In the genomic region with DNA sequence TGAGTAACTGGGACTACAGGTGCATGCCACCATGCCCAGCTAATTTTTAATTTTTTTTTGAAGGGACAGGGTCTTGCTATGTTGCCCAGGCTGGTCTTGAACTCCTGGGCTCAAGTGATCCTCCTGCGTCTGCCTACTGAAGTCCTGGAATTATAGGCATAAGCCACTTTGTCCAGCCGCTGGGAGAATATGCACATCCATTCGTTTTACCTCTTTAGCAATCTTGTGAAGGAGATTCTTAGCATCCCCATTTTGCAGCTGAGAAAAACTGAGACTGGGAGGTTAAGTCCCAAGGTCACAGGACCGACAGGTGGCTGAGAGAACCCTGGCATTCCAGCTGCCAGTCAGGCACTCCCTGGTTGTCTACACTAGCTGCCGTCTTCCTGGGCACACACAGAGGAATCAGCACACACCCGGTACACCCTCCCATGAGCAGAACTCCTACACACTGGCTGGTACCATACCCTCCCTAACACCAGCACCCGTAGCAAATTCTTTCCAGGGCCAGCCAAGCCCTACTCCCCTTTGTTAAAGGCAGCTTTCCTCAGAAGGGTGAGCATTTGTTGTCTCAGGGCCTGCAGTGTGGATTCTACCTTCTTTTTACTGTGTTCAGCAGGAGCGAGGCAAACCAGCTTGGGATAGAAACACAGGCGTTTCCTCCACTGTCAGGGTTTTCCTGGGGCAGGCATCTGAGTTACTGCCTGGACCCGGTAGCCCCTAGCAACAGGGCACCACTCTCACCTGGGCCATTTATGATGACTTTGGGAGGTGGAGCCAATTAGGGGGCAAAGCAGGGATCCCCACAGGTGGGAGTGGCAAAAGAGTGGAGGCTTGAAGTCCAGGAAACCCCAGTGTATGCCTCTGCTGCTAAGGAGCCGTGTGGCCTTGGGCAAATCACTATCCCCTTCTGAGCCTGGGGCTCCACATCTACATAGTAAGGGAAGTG, we compare ENCODE assay signal across 10 cellular contexts.
A peak's percentile ranks its signal among the peaks of the same experiment; 100 is the strongest.
DNase-seq lines count a peak whose midpoint lies in the region; ATAC-seq and TF ChIP-seq lines count a peak whose summit lies in the region.
"Had no signal": no experiment of that assay in that cellular context is flagged by ENCODE, and none has a peak within 500 bp of the region (broad histone marks: within the 10 kb centered on the region; RNA-seq: fewer than 3 reads in every experiment).

No MANE protein-coding gene starts in this region.

- in situ Hi-C loops in mammary epithelial cell (cut with MboI; ENCODE audit: low sequenced_read_pairs in 2 of 2): no loop called here

- intact Hi-C loops in CD4-positive, alpha-beta T cell (cut with DNase I, micrococcal nuclease): loop anchor here in 1 of 2 experiments (10.0 kb wide), 1 partner anchor 357 kb away; no protein-coding TSS in a partner anchor
- intact Hi-C loops in mammary epithelial cell (cut with micrococcal nuclease): no loop called here

- H3K4me2 ChIP-seq in mammary epithelial cell (ENCODE audit: insufficient read depth, low read depth, low read length) (no peak overlapping the region), neural cell (ENCODE audit: low read length) (no peak overlapping the region)

- peaks cover 86% of the 10 kb centered on the region for H3K4me1 Mint-ChIP-seq in CD4-positive, alpha-beta T cell (ENCODE audit: low read depth)

- no peak for TF ChIP-seq EP300 in neural cell (conservative IDR thresholded peaks at IDR 0.05; ENCODE audit: poor library complexity, severe bottlenecking)

- peaks cover 14% of the 10 kb centered on the region for H3F3A ChIP-seq in neural cell (ENCODE audit: insufficient read depth, low read length, poor library complexity, severe bottlenecking)

- no TSS peak for BruUV-seq in mammary epithelial cell (replicated peaks; lab: Mats Ljungman, UMichigan)

- CTCF ChIA-PET in CD4-positive, alpha-beta T cell (lab: Charles Lee): interaction anchor here (0.5 to 2.5 kb wide), 3 partner anchors 11 to 80 kb away, joined by 3 to 9 read pairs (median 3); no protein-coding TSS in a partner anchor
- CTCF ChIA-PET in mammary epithelial cell (lab: Charles Lee; ENCODE audit: low non-redundant PET): no interaction called here

- H2AFZ ChIP-seq in mammary epithelial cell (ENCODE audit: low read depth, low read length): peak overlapping the region; percentile 18
- H2AFZ ChIP-seq in neural cell (ENCODE audit: low read depth, low read length): no peak overlapping the region

- peak overlapping the region; percentile 92 for H3K27ac Mint-ChIP-seq in CD4-positive, alpha-beta T cell

- no peaks in the 10 kb centered on the region for H3K9me2 ChIP-seq in neural cell (ENCODE audit: insufficient read depth, low read length)

- H3K9me3 Mint-ChIP-seq in CD4-positive, alpha-beta T cell: no peaks in the 10 kb centered on the region

- POLR2A ChIA-PET in CD4-positive, alpha-beta T cell (lab: Charles Lee): interaction anchor here (0.8 to 1.4 kb wide), 3 partner anchors 28 to 82 kb away, joined by 3 to 5 read pairs (median 5); no protein-coding TSS in a partner anchor

- H3K9ac ChIP-seq in HUES64 (ENCODE audit: low read depth, low read length): 0 out of 2 replicates have a peak overlapping the region, but pooled peaks have one; percentile 1
- peak overlapping the region; percentile 20 for H3K9ac ChIP-seq in mammary epithelial cell (ENCODE audit: insufficient read depth, low read length)
- peak overlapping the region; percentile 89 for H3K9ac ChIP-seq in neural cell (ENCODE audit: low read length)

- peaks cover 61% of the 10 kb centered on the region for H3K4me1 ChIP-seq in HUES64 (ENCODE audit: insufficient read depth, low read length)
- peaks cover 78% of the 10 kb centered on the region for H3K4me1 ChIP-seq in mammary epithelial cell (ENCODE audit: insufficient read depth, low read length)

- H4K20me1 ChIP-seq in mammary epithelial cell (ENCODE audit: insufficient read depth, low read length) (no peaks in the 10 kb centered on the region), neural cell (ENCODE audit: insufficient read depth) (no peaks in the 10 kb centered on the region)

- dilution Hi-C loops in mammary epithelial cell (cut with HindIII; ENCODE audit: low sequenced_read_pairs): loop anchor here (10.0 kb wide), 1 partner anchor 87 kb away; no protein-coding TSS in a partner anchor

- no peaks in the 10 kb centered on the region for H3K9me3 ChIP-seq in CD4-positive, alpha-beta T cell (ENCODE audit: control insufficient read depth, low read length)
- H3K9me3 ChIP-seq in HUES64 (ENCODE audit: insufficient read depth, low read depth, low read length): no peaks in the 10 kb centered on the region
- H3K9me3 ChIP-seq in mammary epithelial cell (replicated peaks; ENCODE audit: insufficient read depth, low read length): no peaks in the 10 kb centered on the region
- H3K9me3 ChIP-seq in neural cell (ENCODE audit: low read length): no peaks in the 10 kb centered on the region

- DNase-seq in CD4-positive, alpha-beta T cell: no peak
- DNase-seq in mammary epithelial cell (peak; percentile 42), putamen (ENCODE audit: low spot score) (no peak), NCI-H774 (lab: John Stamatoyannopoulos, UW) (no peak), dedifferentiated amniotic fluid mesenchymal stem cell (ENCODE audit: extremely low spot score) (no peak), NCI-H446 treated with DMSO at 0.1 percent for 48 hours (lab: John Stamatoyannopoulos, UW) (no peak)
- DNase-seq: NCI-H524; stimulated activated CD4-positive, alpha-beta T cell treated with anti-CD3 and anti-CD28 coated beads, Interleukin-4, amount 100 ng/mL, for 4 hours had no signal

- WGBS in HUES64: 81% methylated on average over 11 of the region's 11 CpGs
- WGBS in mammary epithelial cell (ENCODE audit: low coverage, missing lambda C conversion rate): 53% methylated on average over 11 of the region's 11 CpGs

- TF ChIP-seq RAD21 in neural cell (conservative IDR thresholded peaks at IDR 0.05): no peak

- no peaks in the 10 kb centered on the region for H3K27me3 Mint-ChIP-seq in CD4-positive, alpha-beta T cell

- peak overlapping the region; percentile 49 for H3K4me3 Mint-ChIP-seq in CD4-positive, alpha-beta T cell

- H3K36me3 Mint-ChIP-seq in CD4-positive, alpha-beta T cell (ENCODE audit: low read depth): no peaks in the 10 kb centered on the region

- H3K79me2 ChIP-seq in mammary epithelial cell (ENCODE audit: insufficient read depth, low read length): peaks cover 2% of the 10 kb centered on the region
- no peaks in the 10 kb centered on the region for H3K79me2 ChIP-seq in neural cell (replicated peaks; ENCODE audit: insufficient read depth, low read length)

- no peaks in the 10 kb centered on the region for H3K27me3 ChIP-seq in CD4-positive, alpha-beta T cell (ENCODE audit: control insufficient read depth, insufficient read depth, low read length)
- no peaks in the 10 kb centered on the region for H3K27me3 ChIP-seq in HUES64 (ENCODE audit: insufficient read depth, low read length)
- no peaks in the 10 kb centered on the region for H3K27me3 ChIP-seq in mammary epithelial cell (ENCODE audit: insufficient read depth, low read length)
- H3K27me3 ChIP-seq in neural cell (ENCODE audit: insufficient read depth, low read depth, low read length): no peaks in the 10 kb centered on the region

- no peak overlapping the region for H3K4me3 ChIP-seq in HUES64 (ENCODE audit: low read length)
- H3K4me3 ChIP-seq in mammary epithelial cell (replicated peaks in 1 of 3; ENCODE audit: insufficient read depth in 1 of 3, low read depth in 2 of 3, low read length in 3 of 3): no peak overlapping the region
- H3K4me3 ChIP-seq in neural cell (ENCODE audit: low read length): no peak overlapping the region

- H3K36me3 ChIP-seq in HUES64 (ENCODE audit: insufficient read depth, low read length): no peaks in the 10 kb centered on the region
- no peaks in the 10 kb centered on the region for H3K36me3 ChIP-seq in mammary epithelial cell (ENCODE audit: insufficient read depth, low read length)
- H3K36me3 ChIP-seq in neural cell (ENCODE audit: insufficient read depth, low read length): no peaks in the 10 kb centered on the region

- TF ChIP-seq CTCF in CD4-positive, alpha-beta T cell (IDR thresholded peaks at IDR 0.05): no peak
- no peak for TF ChIP-seq CTCF in mammary epithelial cell (conservative IDR thresholded peaks at IDR 0.05 in 1 of 2, IDR thresholded peaks at IDR 0.05 in 1 of 2; ENCODE audit: extremely low read depth in 1 of 2, insufficient read depth in 1 of 2, low read depth in 1 of 2, low read length in 2 of 2)
- no peak for TF ChIP-seq CTCF in neural cell (IDR thresholded peaks at IDR 0.05; ENCODE audit: poor library complexity, severe bottlenecking)

- no peak for ATAC-seq in CD4-positive, alpha-beta T cell (ENCODE audit: poor library complexity)

- peak overlapping the region; percentile 95 for H3K27ac ChIP-seq in CD4-positive, alpha-beta T cell (ENCODE audit: low read depth, low read length)
- H3K27ac ChIP-seq in HUES64 (ENCODE audit: low read depth, low read length) (peak overlapping the region; percentile 15; the same call in 1 of the 2 replicates), mammary epithelial cell (ENCODE audit: insufficient read depth, low read depth, low read length) (peak overlapping the region; percentile 78), neural cell (ENCODE audit: low read length) (no peak overlapping the region)

TF ChIP-seq in neural cell, 6 proteins besides CTCF, POLR2A, EP300 and RAD21 (continues in another document):
- no peak for TF ChIP-seq SMC3 (conservative IDR thresholded peaks at IDR 0.05; ENCODE audit: poor library complexity)
- TF ChIP-seq EZH2 (IDR thresholded peaks at IDR 0.05; ENCODE audit: borderline replicate concordance, insufficient read depth, low read length, poor library complexity, severe bottlenecking): no peak

Comparison
In these comparisons a context has a peak if more than half of its experiments do, and no peak if none do; other contexts are left out.
1. H3K9ac ChIP-seq: peak in every context shown above with its lines; median percentile 89 in neural cell; 20 in mammary epithelial cell; 1 in HUES64.